ENCODE assay signal across 15 cellular contexts in the genomic region with DNA sequence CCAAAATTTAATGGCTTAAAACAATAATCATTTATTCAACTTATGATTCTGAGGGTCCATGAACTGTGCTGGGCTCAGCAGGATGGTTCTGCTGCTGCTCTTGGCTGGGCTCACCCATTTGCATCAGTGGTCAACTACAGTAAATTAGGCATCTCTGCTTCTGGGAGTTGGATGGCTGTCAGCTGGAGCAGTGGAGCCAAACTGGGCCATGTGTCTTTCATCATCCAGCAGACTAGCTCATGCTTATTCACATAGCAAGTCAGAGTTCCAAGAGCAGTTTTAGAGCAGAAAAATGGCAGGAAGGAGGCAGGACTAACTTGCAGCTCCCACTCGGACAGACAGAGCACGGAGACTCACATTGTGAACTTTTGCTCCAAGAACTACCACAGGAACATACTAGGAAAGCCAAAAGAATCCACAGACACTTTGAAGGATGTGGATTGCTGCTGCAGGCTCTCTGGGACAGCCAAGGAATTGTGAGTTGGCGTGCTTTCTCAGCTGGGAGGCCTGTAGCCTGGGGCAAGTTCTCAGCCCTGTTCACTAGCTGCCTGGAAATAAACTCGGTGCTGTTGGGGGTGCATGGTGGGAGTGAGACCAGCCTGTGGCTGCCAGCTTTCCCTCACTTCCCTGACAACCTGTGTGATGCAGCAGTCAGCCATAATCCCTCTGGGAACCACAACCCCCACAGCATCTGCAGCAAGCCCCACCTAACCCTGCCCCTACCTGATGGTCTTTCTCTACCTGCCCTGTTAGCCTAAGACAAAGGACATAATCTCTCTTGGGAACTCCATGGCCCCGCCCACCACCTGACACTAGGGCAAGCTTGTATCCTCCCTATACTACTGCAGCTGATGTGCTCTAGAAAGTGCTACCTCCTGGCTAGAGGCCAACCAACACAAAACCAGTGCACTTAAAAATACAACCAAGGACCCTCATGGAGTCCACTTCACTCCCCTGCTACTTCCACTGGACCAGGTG.
DNase-seq lines count a peak whose midpoint lies in the region; ATAC-seq, FAIRE-seq and TF ChIP-seq lines count a peak whose summit lies in the region.
"Had no signal": no experiment of that assay in that cellular context is flagged by ENCODE, and none has a peak within 500 bp of the region (broad histone marks: within the 10 kb centered on the region; RNA-seq: fewer than 3 reads in every experiment).

No MANE protein-coding gene starts in this region.

- no peaks in the 10 kb centered on the region for H3K4me1 ChIP-seq in RWPE2 (ENCODE audit: insufficient read depth, poor library complexity, severe bottlenecking)
- H3K4me1 ChIP-seq: breast epithelium, neural progenitor cell had no signal

- no peak overlapping the region for H3K27ac ChIP-seq in RWPE2 (ENCODE audit: poor library complexity, severe bottlenecking)
- H3K27ac ChIP-seq: breast epithelium, C4-2B, neural progenitor cell had no signal

- no peak for FAIRE-seq in GM19239 (lab: Jason Lieb, UNC)

- ATAC-seq in RWPE2 (ENCODE audit: low read depth): no peak

- H3K4me3 ChIP-seq in RWPE2 (ENCODE audit: severe bottlenecking) (no peak overlapping the region), foreskin fibroblast (ENCODE audit: low read depth in 1 of 2, low read length in 2 of 2) (no peak overlapping the region)
- H3K4me3 ChIP-seq: breast epithelium, neural progenitor cell had no signal

- no peak for TF ChIP-seq CTCF in AG09319 (IDR thresholded peaks at IDR 0.05; ENCODE audit: low read depth, low read length)
- no peak for TF ChIP-seq CTCF in RWPE2 (IDR thresholded peaks at IDR 0.05; ENCODE audit: poor library complexity, severe bottlenecking)
- no peak for TF ChIP-seq CTCF in foreskin fibroblast (IDR thresholded peaks at IDR 0.05; ENCODE audit: low read depth, low read length)

- no peaks in the 10 kb centered on the region for H3K9me3 ChIP-seq in RWPE2 (ENCODE audit: severe bottlenecking)
- H3K9me3 ChIP-seq: breast epithelium had no signal

- no peaks in the 10 kb centered on the region for H3K36me3 ChIP-seq in RWPE2 (ENCODE audit: low read depth)
- H3K36me3 ChIP-seq: breast epithelium, neural progenitor cell had no signal

- H3K27me3 ChIP-seq in RWPE2 (ENCODE audit: insufficient read depth, poor library complexity, severe bottlenecking): no peaks in the 10 kb centered on the region
- H3K27me3 ChIP-seq: breast epithelium, neural progenitor cell had no signal

- DNase-seq in AG09319 (ENCODE audit: extremely low read depth, low read depth) (peak; percentile 7), EH (ENCODE audit: low read depth) (peak; percentile 47), RWPE2 (ENCODE audit: low spot score) (peak; percentile 78), foreskin fibroblast (peak; percentile 76 to 91), HPDE6-E6E7 (ENCODE audit: extremely low spot score) (no peak), SHP77 (lab: John Stamatoyannopoulos, UW) (no peak), GM19239 (ENCODE audit: insufficient read length, low spot score) (no peak)
- DNase-seq: activated naive CD4-positive, alpha-beta T cell treated with Interleukin-2 at 50 U/mL for 16 hours; DMS79; effector memory CD4-positive, alpha-beta T cell; SHP77 treated with DMSO at 0.1 percent for 48 hours; substantia nigra had no signal

Comparison
In these comparisons a context has a peak if more than half of its experiments do, and no peak if none do; other contexts are left out.
1. DNase-seq: peak in AG09319 (single experiment), EH (single experiment), RWPE2 (single experiment) and foreskin fibroblast (2 of 2); none in HPDE6-E6E7 (single experiment), SHP77 (0 of 2) and GM19239 (single experiment).